In genomic region chr19:35266904-35267817, GRCh38 we compare ENCODE assay signal across 8 cellular contexts.
DNase-seq lines count a peak whose midpoint lies in the region; ATAC-seq and TF ChIP-seq lines count a peak whose summit lies in the region.

No MANE protein-coding gene starts in this region.

- no peaks in the 10 kb centered on the region for H4K20me1 ChIP-seq in SU-DHL-6 (ENCODE audit: low read depth, low read length)

- H3K36me3 ChIP-seq in SU-DHL-6 (ENCODE audit: low read length) (no peaks in the 10 kb centered on the region), brain microvascular endothelial cell (replicated peaks) (peaks cover 15% of the 10 kb centered on the region)

- peak overlapping the region; percentile 87 for H3K4me2 ChIP-seq in SU-DHL-6 (ENCODE audit: low read depth, low read length, poor library complexity, severe bottlenecking)

- in situ Hi-C loops in brain microvascular endothelial cell (cut with HindIII; ENCODE audit: low pct_ligation_motif_present, low sequenced_read_pairs), result no loop called here

- no peaks in the 10 kb centered on the region for H3K27me3 ChIP-seq in SU-DHL-6 (ENCODE audit: low read length)
- no peaks in the 10 kb centered on the region for H3K27me3 ChIP-seq in brain microvascular endothelial cell (replicated peaks)

- H3K9ac ChIP-seq in SU-DHL-6 (ENCODE audit: low read length), result peak overlapping the region; percentile 97

- H3K4me3 ChIP-seq in SU-DHL-6 (ENCODE audit: insufficient read depth, low read length, poor library complexity, severe bottlenecking) (peak overlapping the region; percentile 100), brain microvascular endothelial cell (ENCODE audit: low read depth, low read length) (peak overlapping the region; percentile 84)

- no peak for ATAC-seq in HG02840 (IDR thresholded peaks at IDR 0.05; ENCODE audit: low FRiP score, unreplicated experiment)

- H3F3A ChIP-seq in SU-DHL-6 (ENCODE audit: insufficient read depth), result peaks cover 17% of the 10 kb centered on the region

- H3K9me2 ChIP-seq in SU-DHL-6 (replicated peaks; ENCODE audit: insufficient read depth, low read length), result no peaks in the 10 kb centered on the region

- peak overlapping the region; percentile 62 for H2AFZ ChIP-seq in SU-DHL-6 (ENCODE audit: low read depth, low read length, severe bottlenecking)

- H3K9me3 ChIP-seq in SU-DHL-6 (ENCODE audit: insufficient read depth, low read length), result no peaks in the 10 kb centered on the region

- DNase-seq in NCI-H2171 treated with DMSO at 0.1 percent for 48 hours (lab: John Stamatoyannopoulos, UW) (peak; percentile 15), NCI-H2171 (lab: John Stamatoyannopoulos, UW) (no peak), brain microvascular endothelial cell (no peak), islet precursor cell (peak; percentile 59)
- peak; percentile 37 for DNase-seq in stimulated activated CD4-positive, alpha-beta T cell treated with anti-CD3 and anti-CD28 coated beads, Interleukin-1b, Interleukin-23, amount 100 ng/mL, for 48 hours
- DNase-seq in effector CD4-positive, alpha-beta T cell, result no peak

- no peak for TF ChIP-seq CTCF in SU-DHL-6 (IDR thresholded peaks at IDR 0.05; ENCODE audit: insufficient read depth, low read length, poor library complexity, severe bottlenecking)
- TF ChIP-seq CTCF in brain microvascular endothelial cell (IDR thresholded peaks at IDR 0.05; ENCODE audit: low read depth, low read length, missing control alignments), result no peak

- peak overlapping the region; percentile 93 for H3K27ac ChIP-seq in SU-DHL-6 (ENCODE audit: low read depth, low read length)
- peak overlapping the region; percentile 78 for H3K27ac ChIP-seq in brain microvascular endothelial cell

- peaks cover 6% of the 10 kb centered on the region for H3K79me2 ChIP-seq in SU-DHL-6 (ENCODE audit: insufficient read depth, low read length)

Comparison
In these comparisons a context has a peak if more than half of its experiments do, and no peak if none do; other contexts are left out.
1. DNase-seq: peak in NCI-H2171 treated with DMSO at 0.1 percent for 48 hours (single experiment), islet precursor cell (single experiment) and stimulated activated CD4-positive, alpha-beta T cell treated with anti-CD3 and anti-CD28 coated beads, Interleukin-1b, Interleukin-23, amount 100 ng/mL, for 48 hours (single experiment); none in NCI-H2171 (single experiment), brain microvascular endothelial cell (single experiment) and effector CD4-positive, alpha-beta T cell (single experiment).